ENCODE assay signal across 16 cellular contexts in genomic region chr15:39586387-39587171, GRCh38. TPM values are rescaled to one million over a fixed set of nuclear protein-coding genes. Genes with fewer than 3 reads are reported as not detected.
A peak's percentile ranks its signal among the peaks of the same experiment; 100 is the strongest.
DNase-seq lines count a peak whose midpoint lies in the region; ATAC-seq and TF ChIP-seq lines count a peak whose summit lies in the region.
"Had no signal": no experiment of that assay in that cellular context is flagged by ENCODE, and none has a peak within 500 bp of the region (broad histone marks: within the 10 kb centered on the region; RNA-seq: fewer than 3 reads in every experiment).

No MANE protein-coding gene starts in this region.

- H3K4me3 Mint-ChIP-seq in progenitor cell of endocrine pancreas (ENCODE audit: low read depth), result no peak overlapping the region
- H3K4me3 Mint-ChIP-seq: CD8-positive, alpha-beta memory T cell; dendritic cell treated with granulocyte-macrophage colony-stimulating factor and Interleukin-4, amounts not matched to agents 40 ng/mL and 50 ng/mL, for 4 days; GM23338 had no signal

- peaks cover 18% of the 10 kb centered on the region for H3K4me1 Mint-ChIP-seq in progenitor cell of endocrine pancreas (ENCODE audit: low read depth)

- peaks cover 11% of the 10 kb centered on the region for H3K36me3 Mint-ChIP-seq in progenitor cell of endocrine pancreas (ENCODE audit: insufficient read depth)

- TF ChIP-seq CTCF in VCaP (conservative IDR thresholded peaks at IDR 0.05) (no peak), progenitor cell of endocrine pancreas (IDR thresholded peaks at IDR 0.05; ENCODE audit: unreplicated experiment) (no peak)

- H3K9me3 Mint-ChIP-seq in progenitor cell of endocrine pancreas (ENCODE audit: low read depth), result no peaks in the 10 kb centered on the region
- H3K9me3 Mint-ChIP-seq: CD8-positive, alpha-beta memory T cell; dendritic cell treated with granulocyte-macrophage colony-stimulating factor and Interleukin-4, amounts not matched to agents 40 ng/mL and 50 ng/mL, for 4 days; GM23338 had no signal

- peaks cover 4% of the 10 kb centered on the region for H3K27me3 Mint-ChIP-seq in progenitor cell of endocrine pancreas

- peak overlapping the region; percentile 94 for H3K27ac ChIP-seq in VCaP

- H3K27ac Mint-ChIP-seq in progenitor cell of endocrine pancreas, result peak overlapping the region; percentile 17
- H3K27ac Mint-ChIP-seq: dendritic cell treated with granulocyte-macrophage colony-stimulating factor and Interleukin-4, amounts not matched to agents 40 ng/mL and 50 ng/mL, for 4 days; GM23338 had no signal

- DNase-seq in Daoy (ENCODE audit: low read depth) (peak; percentile 56), fibroblast of peridontal ligament (ENCODE audit: extremely low read depth) (peak; percentile 69), progenitor cell of endocrine pancreas (ENCODE audit: low spot score, unreplicated experiment) (no peak), UCSD-AML1 (lab: John Stamatoyannopoulos, UW; ENCODE audit: unreplicated experiment) (no peak), left lobe of liver (ENCODE audit: low spot score) (no peak)
- DNase-seq in effector CD4-positive, alpha-beta T cell, result no peak
- DNase-seq: activated CD4-positive, alpha-beta T cell treated with anti-CD3 and anti-CD28 coated beads, Interleukin-2, amount 50 U/mL, for 1 hour; activated naive CD4-positive, alpha-beta T cell treated with Interleukin-2 at 50 U/mL for 16 hours; CD8-positive, alpha-beta memory T cell; NCI-H187; stimulated activated CD8-positive, alpha-beta memory T cell treated with anti-CD3 and anti-CD28 coated beads, Interleukin-4, amount 100 ng/mL, for 48 hours; SW 1271 had no signal

- ATAC-seq in left lobe of liver (no peak), GM19455 (IDR thresholded peaks at IDR 0.05; ENCODE audit: unreplicated experiment) (no peak)
- ATAC-seq: GM23338 had no signal

RNA-seq across cellular contexts. Expression of gene THBS1, which starts 5.7 kb away (rescaled TPM):
- total RNA-seq in Daoy (2014; rRNA removed; shearing (Covaris generic)), result 567 and 839 TPM in 2 replicates
- total RNA-seq in progenitor cell of endocrine pancreas (22.9 and 34.6 TPM in 2 replicates), left lobe of liver (20.1 TPM)

Comparison
In these comparisons a context has a peak if more than half of its experiments do, and no peak if none do; other contexts are left out.
1. DNase-seq: peak in Daoy (single experiment) and fibroblast of peridontal ligament (single experiment); none in progenitor cell of endocrine pancreas (single experiment), UCSD-AML1 (single experiment), effector CD4-positive, alpha-beta T cell (single experiment) and left lobe of liver (single experiment).
2. RNA of gene THBS1, which starts 5.7 kb away (total RNA-seq): 567 to 839 TPM in Daoy; 22.9 to 34.6 TPM in progenitor cell of endocrine pancreas and 20.1 TPM in left lobe of liver (single experiment); every median in the first group is over 10 times any median in the second.